ENCODE assay signal across 9 cellular contexts in the genomic region with DNA sequence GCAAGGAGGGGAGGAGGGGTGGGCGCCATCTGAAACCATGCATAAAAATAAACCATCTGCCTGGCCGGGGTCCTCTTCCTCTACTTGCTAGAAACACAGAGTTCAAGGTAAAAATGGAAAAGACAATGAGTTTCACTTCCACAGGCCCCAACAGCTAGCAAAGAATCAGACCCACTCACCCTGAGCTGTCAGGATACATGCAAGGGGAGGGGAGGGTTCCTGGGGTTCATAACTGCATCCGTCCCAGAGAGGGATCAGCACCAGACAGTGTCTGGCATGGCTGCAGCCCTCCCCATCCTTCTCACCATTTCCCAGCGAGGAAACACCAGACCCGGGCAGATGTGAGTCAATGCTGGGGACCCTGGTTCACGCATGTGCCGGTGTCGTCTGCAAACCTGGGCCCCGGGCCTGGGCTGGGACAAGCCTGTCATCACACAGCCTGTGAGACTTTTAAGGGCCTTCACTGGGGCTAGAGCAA. TPM values are rescaled to one million over a fixed set of nuclear protein-coding genes. Genes with fewer than 3 reads are reported as not detected.
DNase-seq lines count a peak whose midpoint lies in the region; ATAC-seq and TF ChIP-seq lines count a peak whose summit lies in the region.
"Had no signal": no experiment of that assay in that cellular context is flagged by ENCODE, and none has a peak within 500 bp of the region (broad histone marks: within the 10 kb centered on the region; RNA-seq: fewer than 3 reads in every experiment).

No MANE protein-coding gene starts in this region.

- intact Hi-C loops in dorsolateral prefrontal cortex (cut with DNase I) = no loop called here

- ATAC-seq in GM19468 (IDR thresholded peaks at IDR 0.05; ENCODE audit: extremely low read depth, unreplicated experiment) = peak; percentile 41

- H3K27me3 ChIP-seq in dorsolateral prefrontal cortex = no peaks in the 10 kb centered on the region

- peak overlapping the region in 55 of 59 donors; percentile 21 to 100 (median 96) for H3K27ac ChIP-seq in dorsolateral prefrontal cortex
- H3K27ac ChIP-seq: thoracic aorta had no signal

- DNase-seq in GM10266 (ENCODE audit: extremely low spot score) (peak; percentile 56), HT1080 (ENCODE audit: low read depth) (peak; percentile 40), dorsolateral prefrontal cortex (no peak), middle frontal gyrus (ENCODE audit: extremely low spot score, low spot score) (no peak), A172 (ENCODE audit: low spot score) (no peak), NCI-H1092 (lab: John Stamatoyannopoulos, UW) (no peak), NCI-H510A (lab: John Stamatoyannopoulos, UW) (no peak)

- TF ChIP-seq CTCF in GM10266 (IDR thresholded peaks at IDR 0.05; ENCODE audit: control insufficient read depth, insufficient read depth, low read depth, missing control alignments) = no peak
- no peak for TF ChIP-seq CTCF in dorsolateral prefrontal cortex (IDR thresholded peaks at IDR 0.05 in 54 of 56, conservative IDR thresholded peaks at IDR 0.05 in 2 of 56; ENCODE audit: low read depth in 1 of 56, partially characterized antibody in 56 of 56)

- H3K4me3 ChIP-seq in dorsolateral prefrontal cortex = peak overlapping the region in 3 of 59 donors; percentile 1 to 10 (median 2)
- H3K4me3 ChIP-seq: thoracic aorta had no signal

RNA-seq across cellular contexts. Expression of gene SEMA4D, which starts 55.4 kb away (rescaled TPM):
- total RNA-seq in HT1080 (2014; rRNA removed; shearing (Covaris generic)) = 5.0 and 10.5 TPM in 2 replicates
- polyA plus RNA-seq in HT1080 (2015; cell fraction: cytosol; rRNA removed) = 15.3 and 15.7 TPM in 2 replicates
- 23.0 and 25.1 TPM in 2 replicates for polyA plus RNA-seq in HT1080 (2015; cell fraction: nucleus; rRNA removed)
- total RNA-seq in dorsolateral prefrontal cortex = 100 to 1,000 TPM in 116 of 120 experiments, 10 to 100 TPM in 4; 90.5 to 697 (median 192) TPM
- total RNA-seq in A172 (2014; rRNA removed; shearing (Covaris generic)) = 5.1 and 11.1 TPM in 2 replicates

Comparison
In these comparisons a context has a peak if more than half of its experiments do, and no peak if none do; other contexts are left out.
1. DNase-seq: peak in GM10266 (single experiment) and HT1080 (single experiment); none in dorsolateral prefrontal cortex (0 of 10), middle frontal gyrus (single experiment), A172 (single experiment), NCI-H1092 (single experiment) and NCI-H510A (single experiment).